In genomic region chr13:46126552-46127171, GRCh38 we compare ENCODE assay signal across 8 cellular contexts. TPM values are rescaled to one million over a fixed set of nuclear protein-coding genes. Genes with fewer than 3 reads are reported as not detected.
DNase-seq lines count a peak whose midpoint lies in the region; ATAC-seq and TF ChIP-seq lines count a peak whose summit lies in the region.

No MANE protein-coding gene starts in this region.

- peak; percentile 64 for ATAC-seq in GM21717 (IDR thresholded peaks at IDR 0.05; ENCODE audit: unreplicated experiment)
- peak; percentile 100 for ATAC-seq in SK-N-SH treated with all-trans-retinoic acid at 6 μM for 48 hours
- peak; percentile 72 to 84 for ATAC-seq in activated naive CD4-positive, alpha-beta T cell treated with anti-CD3 and anti-CD28 coated beads, Interleukin-2, amount 50 U/mL, for 72 hours
- peak; percentile 75 to 88 (median 80) for ATAC-seq in heart right ventricle
- ATAC-seq in HG02970 (IDR thresholded peaks at IDR 0.05; ENCODE audit: low FRiP score, unreplicated experiment) = no peak

- peaks cover 0 to 18% (median 0%) of the 10 kb centered on the region in 9 donors for H3K4me1 ChIP-seq in heart right ventricle

- TF ChIP-seq CTCF in heart right ventricle (IDR thresholded peaks at IDR 0.05) = peak; percentile 41 to 88 (median 67)

- H3K27ac Mint-ChIP-seq in activated naive CD4-positive, alpha-beta T cell treated with anti-CD3 and anti-CD28 coated beads, Interleukin-2, amount 50 U/mL, for 72 hours = peak overlapping the region; percentile 84 to 89

- peaks cover 0 to 58% (median 0%) of the 10 kb centered on the region in 9 donors for H3K36me3 ChIP-seq in heart right ventricle

- H3K9me3 ChIP-seq in heart right ventricle = no peaks in the 10 kb centered on the region

- peaks cover 15 to 28% of the 10 kb centered on the region in 2 donors for H3K36me3 Mint-ChIP-seq in activated naive CD4-positive, alpha-beta T cell treated with anti-CD3 and anti-CD28 coated beads, Interleukin-2, amount 50 U/mL, for 72 hours

- H3K27me3 ChIP-seq in heart right ventricle = peaks cover 0 to 29% (median 11%) of the 10 kb centered on the region in 7 donors

- H3K9me3 Mint-ChIP-seq in activated naive CD4-positive, alpha-beta T cell treated with anti-CD3 and anti-CD28 coated beads, Interleukin-2, amount 50 U/mL, for 72 hours = no peaks in the 10 kb centered on the region

- H3K27ac ChIP-seq in heart right ventricle = no peak overlapping the region

- H3K4me3 ChIP-seq in heart right ventricle = no peak overlapping the region

- peak; percentile 77 for DNase-seq in DMS153 treated with DMSO at 0.1 percent for 48 hours (lab: John Stamatoyannopoulos, UW; ENCODE audit: unreplicated experiment)
- peak; percentile 72 for DNase-seq in M059J (ENCODE audit: low read depth)
- peak in 1 of 2 donors; percentile 62 for DNase-seq in activated naive CD4-positive, alpha-beta T cell treated with anti-CD3 and anti-CD28 coated beads, Interleukin-2, amount 50 U/mL, for 72 hours (ENCODE audit: low spot score in 2 of 2)
- DNase-seq in heart right ventricle = peak; percentile 45 to 58
- DNase-seq in retina = peak; percentile 60

- WGBS in heart right ventricle, 2 donors = 21 to 27% methylated on average over 4 of the region's 4 CpGs

- intact Hi-C loops in heart right ventricle (cut with DNase I) = loop anchor here in 6 of 10 donors (5.0 to 10.0 kb wide), 4 partner anchors 312 to 502 kb away; no protein-coding TSS in a partner anchor

TF ChIP-seq in SK-N-SH treated with all-trans-retinoic acid at 6 μM for 48 hours, 23 proteins besides CTCF, POLR2A, EP300 and RAD21:
- TF ChIP-seq, protein P1, sequence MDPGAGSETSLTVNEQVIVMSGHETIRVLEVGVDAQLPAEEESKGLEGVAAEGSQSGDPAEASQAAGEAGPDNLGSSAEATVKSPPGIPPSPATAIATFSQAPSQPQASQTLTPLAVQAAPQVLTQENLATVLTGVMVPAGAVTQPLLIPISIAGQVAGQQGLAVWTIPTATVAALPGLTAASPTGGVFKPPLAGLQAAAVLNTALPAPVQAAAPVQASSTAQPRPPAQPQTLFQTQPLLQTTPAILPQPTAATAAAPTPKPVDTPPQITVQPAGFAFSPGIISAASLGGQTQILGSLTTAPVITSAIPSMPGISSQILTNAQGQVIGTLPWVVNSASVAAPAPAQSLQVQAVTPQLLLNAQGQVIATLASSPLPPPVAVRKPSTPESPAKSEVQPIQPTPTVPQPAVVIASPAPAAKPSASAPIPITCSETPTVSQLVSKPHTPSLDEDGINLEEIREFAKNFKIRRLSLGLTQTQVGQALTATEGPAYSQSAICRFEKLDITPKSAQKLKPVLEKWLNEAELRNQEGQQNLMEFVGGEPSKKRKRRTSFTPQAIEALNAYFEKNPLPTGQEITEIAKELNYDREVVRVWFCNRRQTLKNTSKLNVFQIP (CRISPR knock-in tag; IDR thresholded peaks at IDR 0.05; ENCODE audit: borderline replicate concordance, low read depth) = no peak

RNA-seq across cellular contexts. Expression of gene CPB2, which starts 21.8 kb away (rescaled TPM):
- total RNA-seq in M059J (2014; rRNA removed; shearing (Covaris generic)) = not detected in 2 replicates
- total RNA-seq in activated naive CD4-positive, alpha-beta T cell treated with anti-CD3 and anti-CD28 coated beads, Interleukin-2, amount 50 U/mL, for 72 hours = not detected
- total RNA-seq in heart right ventricle = not detected
- not detected for polyA plus RNA-seq in heart right ventricle

RNA-seq across cellular contexts. Expression of gene LCP1, which starts 55.3 kb away (rescaled TPM):
- total RNA-seq in M059J (2014; rRNA removed; shearing (Covaris generic)) = 21.3 and 29.6 TPM in 2 replicates
- 1,000 to 10,000 TPM in 1 of 2 donors, 100 to 1,000 TPM in 1; 761 to 1,053 TPM for total RNA-seq in activated naive CD4-positive, alpha-beta T cell treated with anti-CD3 and anti-CD28 coated beads, Interleukin-2, amount 50 U/mL, for 72 hours
- total RNA-seq in heart right ventricle = 100 to 1,000 TPM in 1 of 10 donors, 10 to 100 TPM in 4, 1 to 10 TPM in 5; 5.5 to 127 (median 10.8) TPM
- polyA plus RNA-seq in heart right ventricle = 1 to 10 TPM; 3.2 to 6.7 TPM

Comparison
In these comparisons a context has a peak if more than half of its experiments do, and no peak if none do; other contexts are left out.
1. RNA of gene LCP1, which starts 55.3 kb away (total RNA-seq): 761 to 1,053 TPM in activated naive CD4-positive, alpha-beta T cell treated with anti-CD3 and anti-CD28 coated beads, Interleukin-2, amount 50 U/mL, for 72 hours; 21.3 to 29.6 TPM in M059J and 5.5 to 127 TPM in heart right ventricle; every median in the first group is over 4 times any median in the second.